ENCODE assay signal across 8 cellular contexts in the genomic region with DNA sequence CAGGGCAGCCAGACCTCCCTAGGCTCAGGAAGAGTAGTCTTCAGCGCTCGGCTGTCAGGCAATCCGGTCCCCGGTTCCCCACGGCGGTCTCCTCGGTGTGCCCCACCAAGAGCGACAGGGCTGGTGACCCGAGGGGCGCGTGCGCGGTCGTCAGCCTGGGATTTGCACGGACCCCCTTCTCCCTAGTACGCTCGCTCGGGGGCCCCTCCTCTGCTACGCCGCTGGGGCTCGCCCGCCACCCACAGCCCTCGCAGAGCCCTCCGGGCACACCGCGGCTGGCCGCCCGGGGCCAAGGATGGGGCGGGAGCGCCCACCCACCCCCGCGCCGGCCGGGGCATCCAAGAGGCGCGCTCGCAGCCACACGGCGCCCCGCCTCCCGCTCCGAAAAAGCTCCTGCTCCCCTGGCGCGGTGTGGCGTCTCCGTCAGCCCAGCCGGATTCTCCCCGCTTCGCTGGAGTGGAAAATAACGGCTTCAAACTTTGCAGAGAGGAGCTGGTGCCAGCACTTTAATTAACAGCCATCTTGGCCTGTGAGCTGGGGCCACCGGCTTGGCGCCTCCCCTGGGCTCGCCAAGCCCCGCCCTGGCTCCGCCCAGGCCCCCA. TPM values are rescaled to one million over a fixed set of nuclear protein-coding genes. Genes with fewer than 3 reads are reported as not detected.
A peak's percentile ranks its signal among the peaks of the same experiment; 100 is the strongest.
DNase-seq lines count a peak whose midpoint lies in the region; TF ChIP-seq lines count a peak whose summit lies in the region.

No MANE protein-coding gene starts in this region.

- peaks cover 36% of the 10 kb centered on the region for H3K27me3 ChIP-seq in fibroblast of lung (ENCODE audit: control insufficient read depth, insufficient read depth, low read length)
- H3K27me3 ChIP-seq in osteoblast (ENCODE audit: insufficient read depth, low read length), result peaks cover 42% of the 10 kb centered on the region

- H3K4me3 ChIP-seq in fibroblast of lung (replicated peaks in 1 of 4; ENCODE audit: control extremely low read depth in 1 of 4, insufficient read depth in 1 of 4, low read depth in 3 of 4, low read length in 4 of 4) (peak overlapping the region; percentile 17 to 57 (median 38)), osteoblast (ENCODE audit: insufficient read depth, low read length) (peak overlapping the region; percentile 74)

- peak overlapping the region; percentile 33 for H2AFZ ChIP-seq in fibroblast of lung (ENCODE audit: low read length)
- peak overlapping the region; percentile 68 for H2AFZ ChIP-seq in osteoblast (ENCODE audit: low read length)

- H3K9me3 ChIP-seq in fibroblast of lung (ENCODE audit: control insufficient read depth, insufficient read depth, low read depth, low read length) (no peaks in the 10 kb centered on the region), osteoblast (ENCODE audit: low read depth, low read length) (no peaks in the 10 kb centered on the region)

- H3K9ac ChIP-seq in fibroblast of lung (ENCODE audit: insufficient read depth, low read length), result no peak overlapping the region

- H3K27ac ChIP-seq in fibroblast of lung (ENCODE audit: insufficient read depth, low read length) (no peak overlapping the region), osteoblast (ENCODE audit: low read depth, low read length) (no peak overlapping the region)

- peak; percentile 36 for DNase-seq in activated T-cell treated with anti-CD3 and anti-CD28 coated beads, Interleukin-2, amount 50 U/mL, for 1 hour
- DNase-seq in activated T-cell treated with anti-CD3 and anti-CD28 coated beads for 4 hours, result no peak
- peak; percentile 11 for DNase-seq in T1000 (lab: John Stamatoyannopoulos, UW)
- DNase-seq in fibroblast of lung (ENCODE audit: low read depth in 2 of 2), result peak in 1 of 2 donors; percentile 31
- DNase-seq in osteoblast (ENCODE audit: insufficient read length, low spot score, missing footprints), result peak; percentile 96
- no peak for DNase-seq in NCI-H2107 (lab: John Stamatoyannopoulos, UW)
- no peak for DNase-seq in NCI-H524 treated with DMSO at 0.1 percent for 48 hours (lab: John Stamatoyannopoulos, UW)
- DNase-seq in NCI-H748 treated with DMSO at 0.1 percent for 48 hours (lab: John Stamatoyannopoulos, UW), result no peak

- H4K20me1 ChIP-seq in fibroblast of lung (ENCODE audit: control insufficient read depth, extremely low read depth, insufficient read depth, low read length), result no peaks in the 10 kb centered on the region
- no peaks in the 10 kb centered on the region for H4K20me1 ChIP-seq in osteoblast (ENCODE audit: insufficient read depth, low read length)

- no peaks in the 10 kb centered on the region for H3K79me2 ChIP-seq in fibroblast of lung (ENCODE audit: control insufficient read depth, insufficient read depth, low read length)
- no peaks in the 10 kb centered on the region for H3K79me2 ChIP-seq in osteoblast (ENCODE audit: insufficient read depth, low read length)

- H3K36me3 ChIP-seq in fibroblast of lung (ENCODE audit: control insufficient read depth, insufficient read depth, low read length), result no peaks in the 10 kb centered on the region
- H3K36me3 ChIP-seq in osteoblast (ENCODE audit: insufficient read depth, low read length), result no peaks in the 10 kb centered on the region

- TF ChIP-seq CTCF in fibroblast of lung (conservative IDR thresholded peaks at IDR 0.05 in 1 of 2, IDR thresholded peaks at IDR 0.05 in 1 of 2; ENCODE audit: low read depth in 1 of 2, low read length in 2 of 2), result no peak
- no peak for TF ChIP-seq CTCF in osteoblast (IDR thresholded peaks at IDR 0.05; ENCODE audit: extremely low read depth, low read depth, low read length)

- H3K4me1 ChIP-seq in fibroblast of lung (ENCODE audit: control insufficient read depth, extremely low read depth, insufficient read depth, low read length) (peaks cover 2% of the 10 kb centered on the region), osteoblast (ENCODE audit: insufficient read depth, low read length) (peaks cover 23% of the 10 kb centered on the region)

- H3K4me2 ChIP-seq in fibroblast of lung (ENCODE audit: extremely low read depth, insufficient read depth, low read length) (peak overlapping the region; percentile 86), osteoblast (ENCODE audit: insufficient read depth, low read length) (peak overlapping the region; percentile 82)

RNA-seq across cellular contexts. Expression of gene C1QL1, which starts 2.1 kb away (rescaled TPM):
- total RNA-seq in fibroblast of lung (1.3 and 1.8 TPM in 2 replicates), osteoblast (under 0.01 TPM in 1 of 2 replicates, not detected in the other)
- 0.53 and 1.0 TPM in 2 replicates for polyA plus RNA-seq in fibroblast of lung
- polyA plus RNA-seq in fibroblast of lung (2012), result 0.83 and 2.4 TPM in 2 replicates
- polyA minus RNA-seq in fibroblast of lung (ENCODE audit: low replicate concordance), result 0.19 and 0.79 TPM in 2 replicates

RNA-seq across cellular contexts. Expression of gene KIF18B, which starts 22.7 kb away (rescaled TPM):
- under 0.01 and 0.99 TPM in 2 replicates for total RNA-seq in fibroblast of lung
- 2.5 and 13.5 TPM in 2 replicates for polyA plus RNA-seq in fibroblast of lung
- 2.5 and 10.3 TPM in 2 replicates for polyA plus RNA-seq in fibroblast of lung (2012)
- 7.5 and 44.3 TPM in 2 replicates for polyA minus RNA-seq in fibroblast of lung (ENCODE audit: low replicate concordance)
- 0.72 and 1.2 TPM in 2 replicates for total RNA-seq in osteoblast

RNA-seq across cellular contexts. Expression of gene GFAP, which starts 54.9 kb away (rescaled TPM):
- total RNA-seq in fibroblast of lung, result 0.26 and 1.3 TPM in 2 replicates
- 0.31 and 0.32 TPM in 2 replicates for polyA plus RNA-seq in fibroblast of lung
- 0.24 and 0.41 TPM in 2 replicates for polyA plus RNA-seq in fibroblast of lung (2012)
- not detected in 2 replicates for polyA minus RNA-seq in fibroblast of lung (ENCODE audit: low replicate concordance)
- under 0.01 TPM in 2 replicates for total RNA-seq in osteoblast

Comparison
In these comparisons a context has a peak if more than half of its experiments do, and no peak if none do; other contexts are left out.
1. DNase-seq: peak in activated T-cell treated with anti-CD3 and anti-CD28 coated beads, Interleukin-2, amount 50 U/mL, for 1 hour (single experiment), T1000 (single experiment) and osteoblast (single experiment); none in activated T-cell treated with anti-CD3 and anti-CD28 coated beads for 4 hours (single experiment), NCI-H2107 (single experiment), NCI-H524 treated with DMSO at 0.1 percent for 48 hours (single experiment) and NCI-H748 treated with DMSO at 0.1 percent for 48 hours (single experiment).